2 cellular contexts compared by ENCODE assay signal in the genomic region with DNA sequence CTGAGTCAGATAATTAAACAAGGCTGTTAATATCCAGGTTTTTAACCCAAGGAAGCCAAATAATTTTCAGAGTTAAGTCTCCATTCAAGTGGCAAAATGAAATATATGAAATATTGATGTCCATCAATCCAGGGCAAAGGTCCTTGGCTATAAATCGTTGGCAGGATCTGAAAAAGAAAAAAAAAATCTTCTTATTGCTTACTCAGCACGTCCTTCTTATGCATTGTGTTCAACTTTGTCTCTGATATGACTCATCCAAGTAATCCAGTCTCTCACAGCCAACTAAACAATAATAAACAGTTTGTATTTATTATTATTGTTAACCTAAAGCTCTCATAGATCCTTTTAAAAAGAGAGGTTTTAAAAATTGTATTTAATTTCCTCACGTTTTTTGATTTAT.
TF ChIP-seq lines count a peak whose summit lies in the region.

No MANE protein-coding gene starts in this region.

TF ChIP-seq in HepG2, 621 proteins besides CTCF, POLR2A, EP300 and RAD21 (continued from another document):
- no peak for TF ChIP-seq MIER3 (CRISPR knock-in tag; IDR thresholded peaks at IDR 0.05; ENCODE audit: borderline replicate concordance)
- TF ChIP-seq MATR3 (CRISPR knock-in tag; IDR thresholded peaks at IDR 0.05): no peak
- peak; percentile 73 to 80; a peak in 3 of 4 replicates for TF ChIP-seq MAFK (conservative IDR thresholded peaks at IDR 0.05 in 1 of 2, IDR thresholded peaks at IDR 0.05 in 1 of 2; ENCODE audit: low read length in 2 of 2)
- no peak for TF ChIP-seq ZNF577 (CRISPR knock-in tag; IDR thresholded peaks at IDR 0.05; ENCODE audit: borderline replicate concordance, low read depth)
- TF ChIP-seq, protein P1, sequence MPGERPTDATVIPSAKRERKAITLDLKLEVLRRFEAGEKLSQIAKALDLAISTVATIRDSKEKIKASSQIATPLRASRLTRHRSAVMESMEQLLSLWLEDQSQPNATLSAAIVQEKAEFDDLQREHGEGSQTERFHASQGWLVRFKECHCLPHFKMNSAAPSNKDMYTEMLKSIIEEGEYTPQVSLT (CRISPR knock-in tag; IDR thresholded peaks at IDR 0.05; ENCODE audit: borderline replicate concordance, low read depth): no peak

TF ChIP-seq in HEK293T, 16 proteins besides CTCF, POLR2A, EP300 and RAD21 (continued from another document):
- TF ChIP-seq, protein P2, sequence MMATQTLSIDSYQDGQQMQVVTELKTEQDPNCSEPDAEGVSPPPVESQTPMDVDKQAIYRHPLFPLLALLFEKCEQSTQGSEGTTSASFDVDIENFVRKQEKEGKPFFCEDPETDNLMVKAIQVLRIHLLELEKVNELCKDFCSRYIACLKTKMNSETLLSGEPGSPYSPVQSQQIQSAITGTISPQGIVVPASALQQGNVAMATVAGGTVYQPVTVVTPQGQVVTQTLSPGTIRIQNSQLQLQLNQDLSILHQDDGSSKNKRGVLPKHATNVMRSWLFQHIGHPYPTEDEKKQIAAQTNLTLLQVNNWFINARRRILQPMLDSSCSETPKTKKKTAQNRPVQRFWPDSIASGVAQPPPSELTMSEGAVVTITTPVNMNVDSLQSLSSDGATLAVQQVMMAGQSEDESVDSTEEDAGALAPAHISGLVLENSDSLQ (IDR thresholded peaks at IDR 0.05): no peak
- TF ChIP-seq HDGF (IDR thresholded peaks at IDR 0.05; ENCODE audit: borderline replicate concordance) (no peak), LEF1 (IDR thresholded peaks at IDR 0.05; ENCODE audit: borderline replicate concordance) (no peak), ELF4 (IDR thresholded peaks at IDR 0.05) (no peak), FOXA1 (IDR thresholded peaks at IDR 0.05) (no peak), SUZ12 (IDR thresholded peaks at IDR 0.05) (no peak), FOXM1 (IDR thresholded peaks at IDR 0.05; ENCODE audit: borderline replicate concordance) (no peak), SP1 (IDR thresholded peaks at IDR 0.05) (no peak), ZNF384 (IDR thresholded peaks at IDR 0.05) (no peak)
